16 cellular contexts compared by ENCODE assay signal in genomic region chr5:103452089-103452488, GRCh38.
DNase-seq lines count a peak whose midpoint lies in the region; ATAC-seq and TF ChIP-seq lines count a peak whose summit lies in the region.
"Had no signal": no experiment of that assay in that cellular context is flagged by ENCODE, and none has a peak within 500 bp of the region (broad histone marks: within the 10 kb centered on the region; RNA-seq: fewer than 3 reads in every experiment).

No MANE protein-coding gene starts in this region.

- H3K27ac ChIP-seq in GM23338 (ENCODE audit: low read depth) (no peak overlapping the region), mesodermal cell (ENCODE audit: low read depth, low read length, severe bottlenecking) (peak overlapping the region; percentile 24), dorsolateral prefrontal cortex (peak overlapping the region in 12 of 59 donors; percentile 4 to 71 (median 28))
- H3K27ac ChIP-seq: C4-2B had no signal

- H3K4me1 ChIP-seq in GM23338 (ENCODE audit: insufficient read depth) (peaks cover 8% of the 10 kb centered on the region; the same call in 1 of the 2 replicates), mesodermal cell (ENCODE audit: control insufficient read depth, insufficient read depth, low read length, poor library complexity, severe bottlenecking) (peaks cover 13% of the 10 kb centered on the region), skeletal muscle satellite cell (ENCODE audit: control insufficient read depth, insufficient read depth, low read length) (peaks cover 51% of the 10 kb centered on the region)

- no peak overlapping the region for H3K4me2 ChIP-seq in GM23338
- peak overlapping the region; percentile 26 for H3K4me2 ChIP-seq in skeletal muscle satellite cell (ENCODE audit: low read length)

- no peaks in the 10 kb centered on the region for H4K20me1 ChIP-seq in GM23338 (replicated peaks; ENCODE audit: insufficient read depth)

- intact Hi-C loops in dorsolateral prefrontal cortex (cut with DNase I): no loop called here

- no peaks in the 10 kb centered on the region for H3K36me3 Mint-ChIP-seq in GM23338 (ENCODE audit: low read depth)

- WGBS in mesodermal cell (ENCODE audit: insufficient coverage in 2 of 2), 2 experiments: no CpG with 5 or more reads among the region's 4 CpGs

- H3F3A ChIP-seq in GM23338 (replicated peaks; ENCODE audit: low read depth): no peaks in the 10 kb centered on the region

- no peaks in the 10 kb centered on the region for H3K27me3 ChIP-seq in GM23338 (ENCODE audit: insufficient read depth)
- no peaks in the 10 kb centered on the region for H3K27me3 ChIP-seq in skeletal muscle satellite cell (ENCODE audit: control insufficient read depth, insufficient read depth, low read length)
- H3K27me3 ChIP-seq in dorsolateral prefrontal cortex: no peaks in the 10 kb centered on the region

- H3K27me3 Mint-ChIP-seq in GM23338 (ENCODE audit: insufficient read depth, low read depth, poor library complexity): no peaks in the 10 kb centered on the region

- H2AFZ ChIP-seq in GM23338: peak overlapping the region; percentile 8; the same call in 1 of the 2 replicates

- DNase-seq in GM23338 (ENCODE audit: low spot score): no peak
- peak; percentile 91 for DNase-seq in SK-N-DZ (ENCODE audit: low spot score)
- no peak for DNase-seq in dorsolateral prefrontal cortex
- DNase-seq in DMS79 (lab: John Stamatoyannopoulos, UW): no peak
- DNase-seq: ACHN, GOT3, NCI-H187, NCI-H2227 treated with DMSO at 0.1 percent for 48 hours, NCI-H510A treated with DMSO at 0.1 percent for 48 hours, NCI-H82, OCI-M1, SHP77 had no signal

- peak overlapping the region; percentile 73 for H3K9ac ChIP-seq in skeletal muscle satellite cell (ENCODE audit: low read depth, low read length)

- TF ChIP-seq CTCF in GM23338 (conservative IDR thresholded peaks at IDR 0.05; ENCODE audit: low read depth in 2 of 2) (no peak), dorsolateral prefrontal cortex (IDR thresholded peaks at IDR 0.05 in 54 of 56, conservative IDR thresholded peaks at IDR 0.05 in 2 of 56; ENCODE audit: low read depth in 1 of 56, partially characterized antibody in 56 of 56) (no peak)

- H3K9me3 Mint-ChIP-seq in GM23338: no peaks in the 10 kb centered on the region

- H3K79me2 ChIP-seq in GM23338 (replicated peaks; ENCODE audit: insufficient read depth): no peaks in the 10 kb centered on the region

- no peak overlapping the region for H3K27ac Mint-ChIP-seq in GM23338

- ATAC-seq in GM23338 (no peak), GM19328 (IDR thresholded peaks at IDR 0.05; ENCODE audit: unreplicated experiment) (no peak)

- no peaks in the 10 kb centered on the region for H3K9me2 ChIP-seq in GM23338 (ENCODE audit: insufficient read depth)

- H3K36me3 ChIP-seq in GM23338 (ENCODE audit: insufficient read depth) (no peaks in the 10 kb centered on the region), mesodermal cell (ENCODE audit: control insufficient read depth, insufficient read depth, low read length) (no peaks in the 10 kb centered on the region), skeletal muscle satellite cell (ENCODE audit: insufficient read depth, low read length) (no peaks in the 10 kb centered on the region)

- no peak overlapping the region for H3K4me3 Mint-ChIP-seq in GM23338

- H3K4me1 Mint-ChIP-seq in GM23338: peaks cover 8% of the 10 kb centered on the region; the same call in 2 of the 3 replicates

- no peaks in the 10 kb centered on the region for H3K9me3 ChIP-seq in mesodermal cell (ENCODE audit: control insufficient read depth, low read length)
- H3K9me3 ChIP-seq in skeletal muscle satellite cell (replicated peaks; ENCODE audit: low read length): no peaks in the 10 kb centered on the region

- H3K4me3 ChIP-seq in GM23338 (no peak overlapping the region), mesodermal cell (ENCODE audit: extremely low read depth, insufficient read depth, low read length, poor library complexity, severe bottlenecking) (no peak overlapping the region), skeletal muscle satellite cell (ENCODE audit: low read length) (no peak overlapping the region), dorsolateral prefrontal cortex (peak overlapping the region in 1 of 59 donors; percentile 4)

TF ChIP-seq in GM23338, 12 proteins besides CTCF, POLR2A, EP300 and RAD21 (continues in another document):
- TF ChIP-seq STAT1 (IDR thresholded peaks at IDR 0.05; ENCODE audit: unreplicated experiment): no peak
- no peak for TF ChIP-seq ZNF462 (CRISPR knock-in tag; IDR thresholded peaks at IDR 0.05)
- no peak for TF ChIP-seq REST (IDR thresholded peaks at IDR 0.05; ENCODE audit: unreplicated experiment)
- TF ChIP-seq POLR2AphosphoS5 (IDR thresholded peaks at IDR 0.05; ENCODE audit: low read depth): no peak
